27 cellular contexts compared by ENCODE assay signal in genomic region chr19:14085309-14085995, GRCh38. TPM values are rescaled to one million over a fixed set of nuclear protein-coding genes. Genes with fewer than 3 reads are reported as not detected.
DNase-seq lines count a peak whose midpoint lies in the region; ATAC-seq, FAIRE-seq and TF ChIP-seq lines count a peak whose summit lies in the region.
"Had no signal": no experiment of that assay in that cellular context is flagged by ENCODE, and none has a peak within 500 bp of the region (broad histone marks: within the 10 kb centered on the region; RNA-seq: fewer than 3 reads in every experiment).

TSS of gene C19orf67 (minus strand) at chr19:14085783. CDS start at chr19:14085627, 156 bp downstream.

- H3K27ac Mint-ChIP-seq in endothelial cell (ENCODE audit: unreplicated experiment) (no peak within 1 kb of the TSS), nephron progenitor cell (no peak within 1 kb of the TSS)
- H3K27ac Mint-ChIP-seq: activated CD8-positive, alpha-beta memory T cell treated with anti-CD3 and anti-CD28 coated beads, Interleukin-2, amount 10 ng/mL, durations not matched to agents 7 days and 5 days; activated naive CD8-positive, alpha-beta T cell treated with anti-CD3 and anti-CD28 coated beads, Interleukin-2, amount 10 ng/mL, durations not matched to agents 7 days and 5 days; T-helper 1 cell treated with Interleukin-12 subunit alpha and Interleukin-12 subunit beta and Interleukin-4 antibody, amounts not matched to agents 30 μg/mL and 1 μg/mL, for 36 hours had no signal

- H3K9me3 ChIP-seq in HUES48 (ENCODE audit: control insufficient read depth, insufficient read depth, low read length): no peaks in the 10 kb centered on the region
- H3K9me3 ChIP-seq: BE2C, heart right ventricle had no signal

- H3K36me3 ChIP-seq in HUES48 (ENCODE audit: control insufficient read depth, insufficient read depth, low read length): peaks cover 17% of the 10 kb centered on the region

- H3K9ac ChIP-seq in HUES48 (ENCODE audit: low read depth, low read length): no peak within 1 kb of the TSS

- peaks cover 12% of the 10 kb centered on the region for H3K4me1 Mint-ChIP-seq in endothelial cell (ENCODE audit: unreplicated experiment)
- peaks cover 40% of the 10 kb centered on the region for H3K4me1 Mint-ChIP-seq in nephron progenitor cell

- H3K36me3 Mint-ChIP-seq in endothelial cell (ENCODE audit: low read depth, unreplicated experiment) (peaks cover 12% of the 10 kb centered on the region), nephron progenitor cell (ENCODE audit: low read depth) (peaks cover 28% of the 10 kb centered on the region)

- no peak for DNase-seq in endothelial cell (ENCODE audit: low spot score)
- DNase-seq in nephron progenitor cell: no peak
- no peak for DNase-seq in D721Med (ENCODE audit: insufficient read length, low spot score)
- DNase-seq in CD1c-positive myeloid dendritic cell (ENCODE audit: extremely low spot score): no peak
- DNase-seq: activated CD4-positive, alpha-beta T cell treated with anti-CD3 and anti-CD28 coated beads for 48 hours; activated CD8-positive, alpha-beta memory T cell treated with anti-CD3 and anti-CD28 coated beads, Interleukin-2, amount 10 ng/mL, durations not matched to agents 7 days and 5 days; activated naive CD8-positive, alpha-beta T cell treated with anti-CD3 and anti-CD28 coated beads, Interleukin-2, amount 10 ng/mL, durations not matched to agents 7 days and 5 days; BE2C; DMS79; foreskin fibroblast; heart right ventricle; islet precursor cell; NCI-H1105; NCI-H2029; NCI-H69; substantia nigra had no signal

- FAIRE-seq in D721Med (lab: Jason Lieb, UNC): no peak

- no peaks in the 10 kb centered on the region for H3K9me3 Mint-ChIP-seq in endothelial cell (ENCODE audit: unreplicated experiment)
- H3K9me3 Mint-ChIP-seq in nephron progenitor cell: no peaks in the 10 kb centered on the region
- H3K9me3 Mint-ChIP-seq: activated naive CD8-positive, alpha-beta T cell treated with anti-CD3 and anti-CD28 coated beads, Interleukin-2, amount 10 ng/mL, durations not matched to agents 7 days and 5 days; T-helper 1 cell treated with Interleukin-12 subunit alpha and Interleukin-12 subunit beta and Interleukin-4 antibody, amounts not matched to agents 30 μg/mL and 1 μg/mL, for 36 hours had no signal

- peak within 1 kb of the TSS; percentile 51 for H3K4me3 ChIP-seq in HUES48 (ENCODE audit: low read depth, low read length)
- H3K4me3 ChIP-seq: heart right ventricle had no signal

- ATAC-seq in HG02588 (IDR thresholded peaks at IDR 0.05; ENCODE audit: unreplicated experiment) (no peak), HG03521 (IDR thresholded peaks at IDR 0.05; ENCODE audit: unreplicated experiment) (no peak)
- ATAC-seq: activated CD8-positive, alpha-beta memory T cell treated with anti-CD3 and anti-CD28 coated beads, Interleukin-2, amount 10 ng/mL, durations not matched to agents 7 days and 5 days; heart right ventricle had no signal

- TF ChIP-seq CTCF in 22Rv1 (IDR thresholded peaks at IDR 0.05): no peak
- no peak for TF ChIP-seq CTCF in endothelial cell (IDR thresholded peaks at IDR 0.05; ENCODE audit: unreplicated experiment)
- no peak for TF ChIP-seq CTCF in nephron progenitor cell (IDR thresholded peaks at IDR 0.05)
- no peak for TF ChIP-seq CTCF in D721Med (IDR thresholded peaks at IDR 0.05; ENCODE audit: insufficient read depth, missing control alignments)

- H3K4me1 ChIP-seq in HUES48 (ENCODE audit: control insufficient read depth, insufficient read depth, low read length): no peaks in the 10 kb centered on the region
- H3K4me1 ChIP-seq: BE2C had no signal

- H3K27ac ChIP-seq in 22Rv1 (peak within 1 kb of the TSS; percentile 90), HUES48 (ENCODE audit: low read depth, low read length) (no peak within 1 kb of the TSS)
- H3K27ac ChIP-seq: heart right ventricle had no signal

- H3K4me3 Mint-ChIP-seq in endothelial cell (ENCODE audit: unreplicated experiment) (peak within 1 kb of the TSS; percentile 32), nephron progenitor cell (peak within 1 kb of the TSS; percentile 48)
- H3K4me3 Mint-ChIP-seq: activated CD8-positive, alpha-beta memory T cell treated with anti-CD3 and anti-CD28 coated beads, Interleukin-2, amount 10 ng/mL, durations not matched to agents 7 days and 5 days; activated naive CD8-positive, alpha-beta T cell treated with anti-CD3 and anti-CD28 coated beads, Interleukin-2, amount 10 ng/mL, durations not matched to agents 7 days and 5 days; T-helper 1 cell treated with Interleukin-12 subunit alpha and Interleukin-12 subunit beta and Interleukin-4 antibody, amounts not matched to agents 30 μg/mL and 1 μg/mL, for 36 hours had no signal

- peaks cover 11% of the 10 kb centered on the region for H3K27me3 ChIP-seq in HUES48 (ENCODE audit: control insufficient read depth, insufficient read depth, low read length)
- H3K27me3 ChIP-seq: BE2C, heart right ventricle had no signal

- H3K27me3 Mint-ChIP-seq in endothelial cell (ENCODE audit: unreplicated experiment) (peaks cover 11% of the 10 kb centered on the region), nephron progenitor cell (ENCODE audit: low read depth, poor library complexity) (peaks cover 11% of the 10 kb centered on the region)
- H3K27me3 Mint-ChIP-seq: activated CD8-positive, alpha-beta memory T cell treated with anti-CD3 and anti-CD28 coated beads, Interleukin-2, amount 10 ng/mL, durations not matched to agents 7 days and 5 days; activated naive CD8-positive, alpha-beta T cell treated with anti-CD3 and anti-CD28 coated beads, Interleukin-2, amount 10 ng/mL, durations not matched to agents 7 days and 5 days had no signal

RNA-seq across cellular contexts. Expression of gene C19orf67, which starts in this region (rescaled TPM):
- total RNA-seq in endothelial cell (ENCODE audit: unreplicated experiment): not detected
- total RNA-seq: activated CD8-positive, alpha-beta memory T cell treated with anti-CD3 and anti-CD28 coated beads, Interleukin-2, amount 10 ng/mL, durations not matched to agents 7 days and 5 days; activated naive CD8-positive, alpha-beta T cell treated with anti-CD3 and anti-CD28 coated beads, Interleukin-2, amount 10 ng/mL, durations not matched to agents 7 days and 5 days; chondrocyte; H4; heart right ventricle; mononuclear cell; posterior vena cava; SK-MEL-5; urinary bladder had no signal
